In genomic region chr2:64784168-64785061, GRCh38 we compare ENCODE assay signal across 1 cellular context.
A peak's percentile ranks its signal among the peaks of the same experiment; 100 is the strongest.
TF ChIP-seq lines count a peak whose summit lies in the region.

No MANE protein-coding gene starts in this region.

TF ChIP-seq in HepG2, 621 proteins besides CTCF, POLR2A, EP300 and RAD21 (continued from another document and continues in another):
- TF ChIP-seq, protein P1, sequence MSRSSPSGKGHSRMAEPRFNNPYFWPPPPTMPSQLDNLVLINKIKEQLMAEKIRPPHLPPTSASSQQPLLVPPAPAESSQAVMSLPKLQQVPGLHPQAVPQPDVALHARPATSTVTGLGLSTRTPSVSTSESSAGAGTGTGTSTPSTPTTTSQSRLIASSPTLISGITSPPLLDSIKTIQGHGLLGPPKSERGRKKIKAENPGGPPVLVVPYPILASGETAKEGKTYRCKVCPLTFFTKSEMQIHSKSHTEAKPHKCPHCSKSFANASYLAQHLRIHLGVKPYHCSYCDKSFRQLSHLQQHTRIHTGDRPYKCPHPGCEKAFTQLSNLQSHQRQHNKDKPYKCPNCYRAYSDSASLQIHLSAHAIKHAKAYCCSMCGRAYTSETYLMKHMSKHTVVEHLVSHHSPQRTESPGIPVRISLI (CRISPR knock-in tag; IDR thresholded peaks at IDR 0.05; ENCODE audit: borderline replicate concordance): peak; percentile 24; the same call in 1 of the 2 replicates
- TF ChIP-seq TOPORS (CRISPR knock-in tag; IDR thresholded peaks at IDR 0.05): peak; percentile 88
- peak; percentile 51; the same call in 1 of the 2 replicates for TF ChIP-seq PHF8 (CRISPR knock-in tag; IDR thresholded peaks at IDR 0.05)
- peak; percentile 93 for TF ChIP-seq RXRA (CRISPR knock-in tag; IDR thresholded peaks at IDR 0.05)
- 0 out of 2 replicates have a peak, but pooled peaks have one; percentile 27 for TF ChIP-seq ZNF724P (CRISPR knock-in tag; IDR thresholded peaks at IDR 0.05; ENCODE audit: borderline replicate concordance)
- TF ChIP-seq ZNF138 (CRISPR knock-in tag; IDR thresholded peaks at IDR 0.05; ENCODE audit: low read depth): peak; percentile 72; the same call in 1 of the 2 replicates
- TF ChIP-seq, protein P2, sequence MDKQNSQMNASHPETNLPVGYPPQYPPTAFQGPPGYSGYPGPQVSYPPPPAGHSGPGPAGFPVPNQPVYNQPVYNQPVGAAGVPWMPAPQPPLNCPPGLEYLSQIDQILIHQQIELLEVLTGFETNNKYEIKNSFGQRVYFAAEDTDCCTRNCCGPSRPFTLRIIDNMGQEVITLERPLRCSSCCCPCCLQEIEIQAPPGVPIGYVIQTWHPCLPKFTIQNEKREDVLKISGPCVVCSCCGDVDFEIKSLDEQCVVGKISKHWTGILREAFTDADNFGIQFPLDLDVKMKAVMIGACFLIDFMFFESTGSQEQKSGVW (CRISPR knock-in tag; IDR thresholded peaks at IDR 0.05; ENCODE audit: borderline replicate concordance): no peak
- TF ChIP-seq, protein P3, sequence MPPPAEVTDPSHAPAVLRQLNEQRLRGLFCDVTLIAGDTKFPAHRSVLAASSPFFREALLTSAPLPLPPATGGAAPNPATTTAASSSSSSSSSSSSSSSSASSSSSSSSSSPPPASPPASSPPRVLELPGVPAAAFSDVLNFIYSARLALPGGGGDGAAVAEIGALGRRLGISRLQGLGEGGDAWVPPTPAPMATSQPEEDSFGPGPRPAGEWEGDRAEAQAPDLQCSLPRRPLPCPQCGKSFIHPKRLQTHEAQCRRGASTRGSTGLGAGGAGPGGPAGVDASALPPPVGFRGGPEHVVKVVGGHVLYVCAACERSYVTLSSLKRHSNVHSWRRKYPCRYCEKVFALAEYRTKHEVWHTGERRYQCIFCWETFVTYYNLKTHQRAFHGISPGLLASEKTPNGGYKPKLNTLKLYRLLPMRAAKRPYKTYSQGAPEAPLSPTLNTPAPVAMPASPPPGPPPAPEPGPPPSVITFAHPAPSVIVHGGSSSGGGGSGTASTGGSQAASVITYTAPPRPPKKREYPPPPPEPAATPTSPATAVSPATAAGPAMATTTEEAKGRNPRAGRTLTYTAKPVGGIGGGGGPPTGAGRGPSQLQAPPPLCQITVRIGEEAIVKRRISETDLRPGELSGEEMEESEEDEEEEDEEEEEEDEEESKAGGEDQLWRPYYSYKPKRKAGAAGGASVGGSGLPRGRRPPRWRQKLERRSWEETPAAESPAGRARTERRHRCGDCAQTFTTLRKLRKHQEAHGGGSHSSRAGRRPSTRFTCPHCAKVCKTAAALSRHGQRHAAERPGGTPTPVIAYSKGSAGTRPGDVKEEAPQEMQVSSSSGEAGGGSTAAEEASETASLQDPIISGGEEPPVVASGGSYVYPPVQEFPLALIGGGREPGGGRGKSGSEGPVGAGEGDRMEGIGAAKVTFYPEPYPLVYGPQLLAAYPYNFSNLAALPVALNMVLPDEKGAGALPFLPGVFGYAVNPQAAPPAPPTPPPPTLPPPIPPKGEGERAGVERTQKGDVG (CRISPR knock-in tag; IDR thresholded peaks at IDR 0.05; ENCODE audit: borderline replicate concordance): peak; percentile 94; the same call in 1 of the 2 replicates
- TF ChIP-seq, protein P4, sequence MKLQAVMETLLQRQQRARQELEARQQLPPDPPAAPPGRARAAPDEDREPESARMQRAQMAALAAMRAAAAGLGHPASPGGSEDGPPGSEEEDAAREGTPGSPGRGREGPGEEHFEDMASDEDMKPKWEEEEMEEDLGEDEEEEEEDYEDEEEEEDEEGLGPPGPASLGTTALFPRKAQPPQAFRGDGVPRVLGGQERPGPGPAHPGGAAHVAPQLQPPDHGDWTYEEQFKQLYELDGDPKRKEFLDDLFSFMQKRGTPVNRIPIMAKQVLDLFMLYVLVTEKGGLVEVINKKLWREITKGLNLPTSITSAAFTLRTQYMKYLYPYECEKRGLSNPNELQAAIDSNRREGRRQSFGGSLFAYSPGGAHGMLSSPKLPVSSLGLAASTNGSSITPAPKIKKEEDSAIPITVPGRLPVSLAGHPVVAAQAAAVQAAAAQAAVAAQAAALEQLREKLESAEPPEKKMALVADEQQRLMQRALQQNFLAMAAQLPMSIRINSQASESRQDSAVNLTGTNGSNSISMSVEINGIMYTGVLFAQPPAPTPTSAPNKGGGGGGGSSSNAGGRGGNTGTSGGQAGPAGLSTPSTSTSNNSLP (IDR thresholded peaks at IDR 0.05; ENCODE audit: low read depth, low read length): no peak
- no peak for TF ChIP-seq ZNF674 (CRISPR knock-in tag; IDR thresholded peaks at IDR 0.05; ENCODE audit: low read depth)
- no peak for TF ChIP-seq SOX6 (IDR thresholded peaks at IDR 0.05)
- TF ChIP-seq SOX6 (CRISPR knock-in tag; IDR thresholded peaks at IDR 0.05): peak; percentile 95
- TF ChIP-seq, protein P5, sequence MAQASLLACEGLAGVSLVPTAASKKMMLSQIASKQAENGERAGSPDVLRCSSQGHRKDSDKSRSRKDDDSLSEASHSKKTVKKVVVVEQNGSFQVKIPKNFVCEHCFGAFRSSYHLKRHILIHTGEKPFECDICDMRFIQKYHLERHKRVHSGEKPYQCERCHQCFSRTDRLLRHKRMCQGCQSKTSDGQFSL (CRISPR knock-in tag; IDR thresholded peaks at IDR 0.05): no peak
- peak; percentile 64; the same call in 1 of the 2 replicates for TF ChIP-seq ZNF589 (CRISPR knock-in tag; conservative IDR thresholded peaks at IDR 0.05)
- TF ChIP-seq ZNF251 (CRISPR knock-in tag; IDR thresholded peaks at IDR 0.05): no peak; the same call in 1 of the 2 replicates
- no peak for TF ChIP-seq TRIM22 (IDR thresholded peaks at IDR 0.05)
- no peak for TF ChIP-seq MATR3 (CRISPR knock-in tag; IDR thresholded peaks at IDR 0.05)
- TF ChIP-seq, protein P6, sequence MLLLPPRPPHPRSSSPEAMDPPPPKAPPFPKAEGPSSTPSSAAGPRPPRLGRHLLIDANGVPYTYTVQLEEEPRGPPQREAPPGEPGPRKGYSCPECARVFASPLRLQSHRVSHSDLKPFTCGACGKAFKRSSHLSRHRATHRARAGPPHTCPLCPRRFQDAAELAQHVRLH (CRISPR knock-in tag; IDR thresholded peaks at IDR 0.05; ENCODE audit: borderline replicate concordance, low read depth): no peak
- TF ChIP-seq KDM3A (CRISPR knock-in tag; IDR thresholded peaks at IDR 0.05; ENCODE audit: low read depth): peak; percentile 62; the same call in 1 of the 2 replicates
- peak; percentile 64 for TF ChIP-seq RARA (CRISPR knock-in tag; IDR thresholded peaks at IDR 0.05)
- TF ChIP-seq, protein P7, sequence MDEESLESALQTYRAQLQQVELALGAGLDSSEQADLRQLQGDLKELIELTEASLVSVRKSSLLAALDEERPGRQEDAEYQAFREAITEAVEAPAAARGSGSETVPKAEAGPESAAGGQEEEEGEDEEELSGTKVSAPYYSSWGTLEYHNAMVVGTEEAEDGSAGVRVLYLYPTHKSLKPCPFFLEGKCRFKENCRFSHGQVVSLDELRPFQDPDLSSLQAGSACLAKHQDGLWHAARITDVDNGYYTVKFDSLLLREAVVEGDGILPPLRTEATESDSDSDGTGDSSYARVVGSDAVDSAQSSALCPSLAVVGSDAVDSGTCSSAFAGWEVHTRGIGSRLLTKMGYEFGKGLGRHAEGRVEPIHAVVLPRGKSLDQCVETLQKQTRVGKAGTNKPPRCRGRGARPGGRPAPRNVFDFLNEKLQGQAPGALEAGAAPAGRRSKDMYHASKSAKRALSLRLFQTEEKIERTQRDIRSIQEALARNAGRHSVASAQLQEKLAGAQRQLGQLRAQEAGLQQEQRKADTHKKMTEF (CRISPR knock-in tag; IDR thresholded peaks at IDR 0.05): peak; percentile 68; the same call in 1 of the 2 replicates
- peak; percentile 46; the same call in 1 of the 2 replicates for TF ChIP-seq NR1H2 (CRISPR knock-in tag; IDR thresholded peaks at IDR 0.05; ENCODE audit: borderline replicate concordance, low read depth)
- 0 out of 2 replicates have a peak, but pooled peaks have one; percentile 3 for TF ChIP-seq ZNF33B (CRISPR knock-in tag; IDR thresholded peaks at IDR 0.05)
- no peak for TF ChIP-seq ZFAT (CRISPR knock-in tag; conservative IDR thresholded peaks at IDR 0.05)
- TF ChIP-seq KAT8 (CRISPR knock-in tag; IDR thresholded peaks at IDR 0.05): 0 out of 2 replicates have a peak, but pooled peaks have one; percentile 23
- peak; percentile 94; the same call in 1 of the 2 replicates for TF ChIP-seq MTA1 (CRISPR knock-in tag; IDR thresholded peaks at IDR 0.05; ENCODE audit: borderline replicate concordance)
- TF ChIP-seq ZBTB42 (CRISPR knock-in tag; IDR thresholded peaks at IDR 0.05): peak; percentile 77
- TF ChIP-seq NFKB2 (CRISPR knock-in tag; IDR thresholded peaks at IDR 0.05; ENCODE audit: borderline replicate concordance): peak; percentile 79; the same call in 1 of the 2 replicates
- no peak for TF ChIP-seq FOSL1 (CRISPR knock-in tag; IDR thresholded peaks at IDR 0.05; ENCODE audit: borderline replicate concordance)
- TF ChIP-seq ZNF574 (CRISPR knock-in tag; IDR thresholded peaks at IDR 0.05): peak; percentile 61; the same call in 1 of the 2 replicates
- TF ChIP-seq ZSCAN30 (CRISPR knock-in tag; IDR thresholded peaks at IDR 0.05): no peak
- peak; percentile 89 for TF ChIP-seq ZFP91 (CRISPR knock-in tag; IDR thresholded peaks at IDR 0.05; ENCODE audit: borderline replicate concordance)
- TF ChIP-seq, protein P8, sequence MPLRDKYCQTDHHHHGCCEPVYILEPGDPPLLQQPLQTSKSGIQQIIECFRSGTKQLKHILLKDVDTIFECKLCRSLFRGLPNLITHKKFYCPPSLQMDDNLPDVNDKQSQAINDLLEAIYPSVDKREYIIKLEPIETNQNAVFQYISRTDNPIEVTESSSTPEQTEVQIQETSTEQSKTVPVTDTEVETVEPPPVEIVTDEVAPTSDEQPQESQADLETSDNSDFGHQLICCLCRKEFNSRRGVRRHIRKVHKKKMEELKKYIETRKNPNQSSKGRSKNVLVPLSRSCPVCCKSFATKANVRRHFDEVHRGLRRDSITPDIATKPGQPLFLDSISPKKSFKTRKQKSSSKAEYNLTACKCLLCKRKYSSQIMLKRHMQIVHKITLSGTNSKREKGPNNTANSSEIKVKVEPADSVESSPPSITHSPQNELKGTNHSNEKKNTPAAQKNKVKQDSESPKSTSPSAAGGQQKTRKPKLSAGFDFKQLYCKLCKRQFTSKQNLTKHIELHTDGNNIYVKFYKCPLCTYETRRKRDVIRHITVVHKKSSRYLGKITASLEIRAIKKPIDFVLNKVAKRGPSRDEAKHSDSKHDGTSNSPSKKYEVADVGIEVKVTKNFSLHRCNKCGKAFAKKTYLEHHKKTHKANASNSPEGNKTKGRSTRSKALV (CRISPR knock-in tag; IDR thresholded peaks at IDR 0.05): no peak
- peak; percentile 68; the same call in 1 of the 2 replicates for TF ChIP-seq DNMT1 (CRISPR knock-in tag; IDR thresholded peaks at IDR 0.05)
